In genomic region chr15:40792394-40792793, GRCh38 we compare ENCODE assay signal across 1 cellular context.
TF ChIP-seq lines count a peak whose summit lies in the region.

No MANE protein-coding gene starts in this region.

TF ChIP-seq in A549, 52 proteins besides CTCF, POLR2A, EP300 and RAD21 (continued from another document):
- TF ChIP-seq, protein P1, sequence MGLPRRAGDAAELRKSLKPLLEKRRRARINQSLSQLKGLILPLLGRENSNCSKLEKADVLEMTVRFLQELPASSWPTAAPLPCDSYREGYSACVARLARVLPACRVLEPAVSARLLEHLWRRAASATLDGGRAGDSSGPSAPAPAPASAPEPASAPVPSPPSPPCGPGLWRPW (IDR thresholded peaks at IDR 0.05) = no peak
- TF ChIP-seq FOSL2 (IDR thresholded peaks at IDR 0.05) (no peak), FOSL2 (CRISPR knock-in tag; IDR thresholded peaks at IDR 0.05) (no peak), FOSB (CRISPR knock-in tag; IDR thresholded peaks at IDR 0.05) (no peak), HOXB13 (CRISPR knock-in tag; IDR thresholded peaks at IDR 0.05; ENCODE audit: low read depth) (no peak), CHD2 (IDR thresholded peaks at IDR 0.05; ENCODE audit: low read length, partially characterized antibody) (no peak), TFCP2L1 (CRISPR knock-in tag; IDR thresholded peaks at IDR 0.05) (no peak), ZNF302 (CRISPR knock-in tag; IDR thresholded peaks at IDR 0.05) (no peak), HOXA7 (CRISPR knock-in tag; IDR thresholded peaks at IDR 0.05) (no peak), CHD4 (IDR thresholded peaks at IDR 0.05; ENCODE audit: borderline replicate concordance) (no peak), EHF (CRISPR knock-in tag; IDR thresholded peaks at IDR 0.05) (no peak), EHMT2 (IDR thresholded peaks at IDR 0.05; ENCODE audit: low read depth) (no peak), MAX (IDR thresholded peaks at IDR 0.05) (no peak)
- TF ChIP-seq, protein P2, sequence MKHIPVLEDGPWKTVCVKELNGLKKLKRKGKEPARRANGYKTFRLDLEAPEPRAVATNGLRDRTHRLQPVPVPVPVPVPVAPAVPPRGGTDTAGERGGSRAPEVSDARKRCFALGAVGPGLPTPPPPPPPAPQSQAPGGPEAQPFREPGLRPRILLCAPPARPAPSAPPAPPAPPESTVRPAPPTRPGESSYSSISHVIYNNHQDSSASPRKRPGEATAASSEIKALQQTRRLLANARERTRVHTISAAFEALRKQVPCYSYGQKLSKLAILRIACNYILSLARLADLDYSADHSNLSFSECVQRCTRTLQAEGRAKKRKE (CRISPR knock-in tag; IDR thresholded peaks at IDR 0.05; ENCODE audit: low read depth) = no peak
